1 cellular context compared by ENCODE assay signal in the genomic region with DNA sequence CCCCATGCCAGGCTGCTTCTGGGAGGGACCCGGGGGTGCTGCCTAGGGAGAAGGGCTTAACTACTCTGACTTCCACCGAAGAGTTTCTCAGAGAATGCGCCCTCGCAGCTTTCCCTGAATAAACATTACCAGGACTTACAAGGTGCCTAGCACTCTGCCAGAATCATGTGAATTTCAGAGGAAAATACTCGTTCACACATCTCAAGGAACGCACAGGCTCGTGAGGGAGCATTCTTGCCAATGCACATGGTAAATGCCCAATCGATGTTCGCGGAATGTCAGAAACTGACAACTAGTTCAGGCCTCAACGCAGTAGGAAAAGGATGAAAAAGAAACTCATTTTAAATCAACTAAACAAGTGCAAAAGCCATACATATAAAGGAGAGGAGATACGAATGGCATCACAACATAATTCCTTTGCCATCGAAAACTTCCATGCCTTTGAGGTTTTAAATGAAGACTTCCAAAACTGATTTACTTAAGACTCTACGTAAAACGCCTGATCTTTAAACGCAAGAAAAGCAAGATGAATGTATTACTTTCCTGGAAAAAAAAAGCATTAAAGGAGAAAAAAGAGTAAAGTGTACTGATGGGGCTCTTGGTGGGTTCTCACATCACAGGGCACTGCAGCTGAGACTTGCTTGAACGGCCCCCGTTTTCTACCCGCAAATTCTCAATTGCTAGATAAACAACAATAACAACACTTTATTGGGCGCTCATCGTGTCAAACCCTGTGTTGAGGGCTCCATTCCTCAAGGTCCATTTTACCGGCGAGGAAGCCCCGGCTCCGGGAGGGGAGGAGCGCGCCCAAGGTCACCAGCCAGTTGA.
TF ChIP-seq lines count a peak whose summit lies in the region.

No MANE protein-coding gene starts in this region.

TF ChIP-seq in endothelial cell of umbilical vein, 7 proteins besides CTCF, POLR2A, EP300 and RAD21:
- TF ChIP-seq FOS (IDR thresholded peaks at IDR 0.05; ENCODE audit: borderline replicate concordance, insufficient read depth, low read length) (no peak), JUN (IDR thresholded peaks at IDR 0.05; ENCODE audit: borderline replicate concordance, insufficient read depth, insufficient read length, low read depth) (no peak)
